In the genomic region with DNA sequence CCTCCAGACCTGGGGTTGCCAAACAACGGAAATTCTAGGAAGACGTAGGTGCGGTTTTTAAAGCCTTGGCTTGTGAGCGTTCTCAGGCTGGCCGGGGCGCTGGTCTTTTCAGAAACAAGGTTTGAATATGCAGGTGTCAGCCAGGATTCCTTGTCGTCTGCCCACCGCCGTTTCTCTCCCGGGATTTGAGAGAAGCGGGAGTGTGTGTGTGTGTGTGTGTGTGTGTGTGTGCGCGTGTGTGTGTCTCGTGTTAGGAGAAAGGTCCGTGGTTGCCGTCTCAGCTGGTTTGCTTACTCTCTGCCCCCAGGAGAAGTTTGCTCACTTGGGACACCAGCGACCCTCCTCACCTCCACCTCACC, we compare ENCODE assay signal across 8 cellular contexts. TPM values are rescaled to one million over a fixed set of nuclear protein-coding genes. Genes with fewer than 3 reads are reported as not detected.
DNase-seq lines count a peak whose midpoint lies in the region; ATAC-seq and TF ChIP-seq lines count a peak whose summit lies in the region.

No MANE protein-coding gene starts in this region.

- H3K9ac ChIP-seq in mesendoderm (ENCODE audit: low read length): no peak overlapping the region

- no peak overlapping the region for H4K8ac ChIP-seq in mesendoderm (ENCODE audit: low read depth, low read length)

- DNase-seq in AG10803 (ENCODE audit: low read depth): no peak
- DNase-seq in GM23338 (ENCODE audit: low spot score): peak; percentile 67
- no peak for DNase-seq in mesendoderm
- DNase-seq in foreskin melanocyte: no peak
- DNase-seq in NCI-H1694 treated with DMSO at 0.1 percent for 48 hours (lab: John Stamatoyannopoulos, UW): no peak

- H3K9me3 Mint-ChIP-seq in GM23338: peaks cover 6% of the 10 kb centered on the region; the same call in 1 of the 3 replicates
- H3K9me3 Mint-ChIP-seq in activated T-helper 17 cell treated with anti-CD3 and anti-CD28 coated beads, Interleukin-2, amount 50 U/mL, for 72 hours: peaks cover 4% of the 10 kb centered on the region

- ATAC-seq in GM23338: no peak
- ATAC-seq in activated T-helper 17 cell treated with anti-CD3 and anti-CD28 coated beads, Interleukin-2, amount 50 U/mL, for 72 hours (replicated peaks): no peak
- ATAC-seq in HG03432 (IDR thresholded peaks at IDR 0.05; ENCODE audit: unreplicated experiment): no peak
- ATAC-seq in HG02763 (IDR thresholded peaks at IDR 0.05; ENCODE audit: unreplicated experiment): no peak

- no peak overlapping the region for H3K27ac Mint-ChIP-seq in GM23338
- no peak overlapping the region for H3K27ac Mint-ChIP-seq in activated T-helper 17 cell treated with anti-CD3 and anti-CD28 coated beads, Interleukin-2, amount 50 U/mL, for 72 hours

- H3K79me1 ChIP-seq in mesendoderm (ENCODE audit: low read length): no peaks in the 10 kb centered on the region

- peaks cover 93% of the 10 kb centered on the region for H3K27me3 ChIP-seq in GM23338 (ENCODE audit: insufficient read depth)
- peaks cover 55% of the 10 kb centered on the region for H3K27me3 ChIP-seq in mesendoderm (ENCODE audit: insufficient read depth, low read length, poor library complexity)

- H2AK5ac ChIP-seq in mesendoderm (ENCODE audit: low read length): no peak overlapping the region

- H3K36me3 ChIP-seq in GM23338 (ENCODE audit: insufficient read depth) (no peaks in the 10 kb centered on the region), mesendoderm (ENCODE audit: control insufficient read depth, insufficient read depth, low read length) (no peaks in the 10 kb centered on the region)

- no peak overlapping the region for H2BK5ac ChIP-seq in mesendoderm (ENCODE audit: low read length)

- H3K4me1 Mint-ChIP-seq in GM23338: peaks cover 74% of the 10 kb centered on the region
- peaks cover 11% of the 10 kb centered on the region for H3K4me1 Mint-ChIP-seq in activated T-helper 17 cell treated with anti-CD3 and anti-CD28 coated beads, Interleukin-2, amount 50 U/mL, for 72 hours

- no peak overlapping the region for H2BK120ac ChIP-seq in mesendoderm (ENCODE audit: low read depth, low read length)

- no peak overlapping the region for H4K5ac ChIP-seq in mesendoderm (ENCODE audit: low read length)

- TF ChIP-seq CTCF in AG10803 (conservative IDR thresholded peaks at IDR 0.05; ENCODE audit: low read length) (no peak), GM23338 (conservative IDR thresholded peaks at IDR 0.05; ENCODE audit: low read depth in 2 of 2) (no peak)

- H3K4me2 ChIP-seq in GM23338 (peak overlapping the region; percentile 97), mesendoderm (ENCODE audit: low read length) (peak overlapping the region; percentile 89)

- H2BK15ac ChIP-seq in mesendoderm (replicated peaks; ENCODE audit: low read depth): no peak overlapping the region

- H3K56ac ChIP-seq in mesendoderm (ENCODE audit: low read length): no peak overlapping the region

- peaks cover 97% of the 10 kb centered on the region for H3K27me3 Mint-ChIP-seq in GM23338 (ENCODE audit: insufficient read depth, low read depth, poor library complexity)
- peaks cover 67% of the 10 kb centered on the region for H3K27me3 Mint-ChIP-seq in activated T-helper 17 cell treated with anti-CD3 and anti-CD28 coated beads, Interleukin-2, amount 50 U/mL, for 72 hours

- H3K4me1 ChIP-seq in GM23338 (ENCODE audit: insufficient read depth) (peaks cover 68% of the 10 kb centered on the region), mesendoderm (ENCODE audit: control insufficient read depth, low read depth, low read length) (peaks cover 6% of the 10 kb centered on the region)

- peaks cover 58% of the 10 kb centered on the region for H3F3A ChIP-seq in GM23338 (replicated peaks; ENCODE audit: low read depth)

- peak overlapping the region; percentile 76 for H3K4me3 Mint-ChIP-seq in GM23338
- H3K4me3 Mint-ChIP-seq in activated T-helper 17 cell treated with anti-CD3 and anti-CD28 coated beads, Interleukin-2, amount 50 U/mL, for 72 hours: peak overlapping the region; percentile 38

- H2AFZ ChIP-seq in GM23338: peak overlapping the region; percentile 94; the same call in 1 of the 2 replicates

- H3K27ac ChIP-seq in GM23338 (ENCODE audit: low read depth) (no peak overlapping the region), mesendoderm (ENCODE audit: low read depth, low read length) (no peak overlapping the region)

- no peak overlapping the region for H3K18ac ChIP-seq in mesendoderm (ENCODE audit: low read length)

- peaks cover 29% of the 10 kb centered on the region for H4K20me1 ChIP-seq in GM23338 (replicated peaks; ENCODE audit: insufficient read depth)

- WGBS in mesendoderm (ENCODE audit: extremely low coverage, insufficient coverage, low lambda C conversion rate): no CpG with 5 or more reads among the region's 17 CpGs

- no peaks in the 10 kb centered on the region; the same call in 2 of the 3 replicates for H3K36me3 Mint-ChIP-seq in GM23338 (ENCODE audit: low read depth)
- H3K36me3 Mint-ChIP-seq in activated T-helper 17 cell treated with anti-CD3 and anti-CD28 coated beads, Interleukin-2, amount 50 U/mL, for 72 hours (ENCODE audit: low read depth): peaks cover 31% of the 10 kb centered on the region

- no peak overlapping the region for H3K4ac ChIP-seq in mesendoderm (ENCODE audit: low read depth, low read length)

- no peak overlapping the region for H3K23ac ChIP-seq in mesendoderm (ENCODE audit: low read length)

- H3K79me2 ChIP-seq in GM23338 (replicated peaks; ENCODE audit: insufficient read depth): no peaks in the 10 kb centered on the region
- no peaks in the 10 kb centered on the region for H3K79me2 ChIP-seq in mesendoderm (ENCODE audit: control insufficient read depth, insufficient read depth, low read length)

- no peaks in the 10 kb centered on the region for H3K9me2 ChIP-seq in GM23338 (ENCODE audit: insufficient read depth)

- peak overlapping the region; percentile 13 for H3K4me3 ChIP-seq in AG10803 (ENCODE audit: low read length)
- peak overlapping the region; percentile 67 for H3K4me3 ChIP-seq in GM23338
- H3K4me3 ChIP-seq in mesendoderm (ENCODE audit: low read length): no peak overlapping the region

TF ChIP-seq in GM23338, 12 proteins besides CTCF, POLR2A, EP300 and RAD21:
- TF ChIP-seq ZNF114 (CRISPR knock-in tag; IDR thresholded peaks at IDR 0.05): no peak
- peak; percentile 57 for TF ChIP-seq EZH2 (IDR thresholded peaks at IDR 0.05; ENCODE audit: low read depth, unreplicated experiment)

RNA-seq across cellular contexts. Expression of gene ONECUT2, which starts 1.0 kb away (rescaled TPM):
- 1.7 and 2.2 TPM in 2 replicates for total RNA-seq in GM23338 (2014; rRNA removed; shearing (Covaris generic))
- 0.68 and 0.82 TPM in 2 replicates for polyA plus RNA-seq in GM23338 (2016; fragmentation: Nextera tagmentation; extraction: Ambion mirVana)
- under 1 TPM in 1 of 2 donors, not detected in 1; 0.52 TPM for total RNA-seq in activated T-helper 17 cell treated with anti-CD3 and anti-CD28 coated beads, Interleukin-2, amount 50 U/mL, for 72 hours
- 1.7 TPM for polyA plus RNA-seq in mesendoderm (2013, experiment 1 of 2)
- polyA plus RNA-seq in mesendoderm (2013, experiment 2 of 2): 1.6 TPM
